1 cellular context compared by ENCODE assay signal in genomic region chr9:109015026-109015280, GRCh38.
TF ChIP-seq lines count a peak whose summit lies in the region.

No MANE protein-coding gene starts in this region.

TF ChIP-seq in IMR-90, 13 proteins besides CTCF, POLR2A, EP300 and RAD21 (continued from another document):
- no peak for TF ChIP-seq USF2 (IDR thresholded peaks at IDR 0.05; ENCODE audit: low read depth, low read length)
- TF ChIP-seq FOS (IDR thresholded peaks at IDR 0.05; ENCODE audit: low read depth, low read length): no peak
- no peak for TF ChIP-seq CEBPB (IDR thresholded peaks at IDR 0.05; ENCODE audit: low read depth, low read length)
- TF ChIP-seq BHLHE40 (IDR thresholded peaks at IDR 0.05; ENCODE audit: low read depth, low read length): no peak
